Comparison of ENCODE assay signal across 1 cellular context in genomic region chr4:138835833-138836521, GRCh38.
TF ChIP-seq lines count a peak whose summit lies in the region.

No MANE protein-coding gene starts in this region.

TF ChIP-seq in SK-N-SH treated with all-trans-retinoic acid at 6 μM for 48 hours, 23 proteins besides CTCF, POLR2A, EP300 and RAD21 (continued from another document):
- TF ChIP-seq, protein P1, sequence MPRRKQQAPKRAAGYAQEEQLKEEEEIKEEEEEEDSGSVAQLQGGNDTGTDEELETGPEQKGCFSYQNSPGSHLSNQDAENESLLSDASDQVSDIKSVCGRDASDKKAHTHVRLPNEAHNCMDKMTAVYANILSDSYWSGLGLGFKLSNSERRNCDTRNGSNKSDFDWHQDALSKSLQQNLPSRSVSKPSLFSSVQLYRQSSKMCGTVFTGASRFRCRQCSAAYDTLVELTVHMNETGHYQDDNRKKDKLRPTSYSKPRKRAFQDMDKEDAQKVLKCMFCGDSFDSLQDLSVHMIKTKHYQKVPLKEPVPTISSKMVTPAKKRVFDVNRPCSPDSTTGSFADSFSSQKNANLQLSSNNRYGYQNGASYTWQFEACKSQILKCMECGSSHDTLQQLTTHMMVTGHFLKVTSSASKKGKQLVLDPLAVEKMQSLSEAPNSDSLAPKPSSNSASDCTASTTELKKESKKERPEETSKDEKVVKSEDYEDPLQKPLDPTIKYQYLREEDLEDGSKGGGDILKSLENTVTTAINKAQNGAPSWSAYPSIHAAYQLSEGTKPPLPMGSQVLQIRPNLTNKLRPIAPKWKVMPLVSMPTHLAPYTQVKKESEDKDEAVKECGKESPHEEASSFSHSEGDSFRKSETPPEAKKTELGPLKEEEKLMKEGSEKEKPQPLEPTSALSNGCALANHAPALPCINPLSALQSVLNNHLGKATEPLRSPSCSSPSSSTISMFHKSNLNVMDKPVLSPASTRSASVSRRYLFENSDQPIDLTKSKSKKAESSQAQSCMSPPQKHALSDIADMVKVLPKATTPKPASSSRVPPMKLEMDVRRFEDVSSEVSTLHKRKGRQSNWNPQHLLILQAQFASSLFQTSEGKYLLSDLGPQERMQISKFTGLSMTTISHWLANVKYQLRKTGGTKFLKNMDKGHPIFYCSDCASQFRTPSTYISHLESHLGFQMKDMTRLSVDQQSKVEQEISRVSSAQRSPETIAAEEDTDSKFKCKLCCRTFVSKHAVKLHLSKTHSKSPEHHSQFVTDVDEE (CRISPR knock-in tag; IDR thresholded peaks at IDR 0.05) = no peak
- no peak for TF ChIP-seq RARB (CRISPR knock-in tag; IDR thresholded peaks at IDR 0.05)
- TF ChIP-seq, protein P2, sequence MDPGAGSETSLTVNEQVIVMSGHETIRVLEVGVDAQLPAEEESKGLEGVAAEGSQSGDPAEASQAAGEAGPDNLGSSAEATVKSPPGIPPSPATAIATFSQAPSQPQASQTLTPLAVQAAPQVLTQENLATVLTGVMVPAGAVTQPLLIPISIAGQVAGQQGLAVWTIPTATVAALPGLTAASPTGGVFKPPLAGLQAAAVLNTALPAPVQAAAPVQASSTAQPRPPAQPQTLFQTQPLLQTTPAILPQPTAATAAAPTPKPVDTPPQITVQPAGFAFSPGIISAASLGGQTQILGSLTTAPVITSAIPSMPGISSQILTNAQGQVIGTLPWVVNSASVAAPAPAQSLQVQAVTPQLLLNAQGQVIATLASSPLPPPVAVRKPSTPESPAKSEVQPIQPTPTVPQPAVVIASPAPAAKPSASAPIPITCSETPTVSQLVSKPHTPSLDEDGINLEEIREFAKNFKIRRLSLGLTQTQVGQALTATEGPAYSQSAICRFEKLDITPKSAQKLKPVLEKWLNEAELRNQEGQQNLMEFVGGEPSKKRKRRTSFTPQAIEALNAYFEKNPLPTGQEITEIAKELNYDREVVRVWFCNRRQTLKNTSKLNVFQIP (CRISPR knock-in tag; IDR thresholded peaks at IDR 0.05; ENCODE audit: borderline replicate concordance, low read depth) = no peak
